10 cellular contexts compared by ENCODE assay signal in the genomic region with DNA sequence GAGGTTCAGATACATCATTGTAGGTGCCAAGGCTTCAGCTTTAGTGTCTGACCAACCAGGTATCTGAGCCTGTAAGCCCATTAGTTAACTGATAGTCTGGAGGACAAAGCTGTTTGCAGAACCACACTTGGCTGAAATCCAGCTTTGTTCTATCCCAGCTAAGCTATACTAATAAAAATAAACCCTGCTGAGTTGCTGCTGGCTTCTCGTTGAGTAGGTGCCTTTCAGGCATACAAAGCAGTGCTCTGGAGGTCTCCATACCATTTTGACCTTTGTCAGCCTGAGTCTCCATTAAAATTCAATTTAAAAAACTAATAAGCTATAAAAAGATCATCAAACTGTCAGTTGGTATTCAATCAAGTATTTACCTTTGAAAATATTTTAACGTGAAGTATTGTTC. TPM values are rescaled to one million over a fixed set of nuclear protein-coding genes. Genes with fewer than 3 reads are reported as not detected.
DNase-seq lines count a peak whose midpoint lies in the region; TF ChIP-seq lines count a peak whose summit lies in the region.
"Had no signal": no experiment of that assay in that cellular context is flagged by ENCODE, and none has a peak within 500 bp of the region (broad histone marks: within the 10 kb centered on the region; RNA-seq: fewer than 3 reads in every experiment).

No MANE protein-coding gene starts in this region.

- H3K9me2 ChIP-seq in GM23248 (ENCODE audit: insufficient read depth), result no peaks in the 10 kb centered on the region

- no peaks in the 10 kb centered on the region for H3K9me3 ChIP-seq in GM23248 (ENCODE audit: low read depth)

- H3K4me1 ChIP-seq in GM23248 (ENCODE audit: insufficient read depth), result no peaks in the 10 kb centered on the region

- H4K20me1 ChIP-seq in GM23248 (ENCODE audit: insufficient read depth), result no peaks in the 10 kb centered on the region; the same call in 1 of the 2 replicates

- H3K9ac ChIP-seq in GM23248, result no peak overlapping the region

- no peak for TF ChIP-seq RAD21 in Ishikawa (IDR thresholded peaks at IDR 0.05; ENCODE audit: low read depth)

- no peaks in the 10 kb centered on the region for H3F3A ChIP-seq in GM23248 (ENCODE audit: insufficient read depth)

- H3K27me3 ChIP-seq in GM23248 (replicated peaks; ENCODE audit: insufficient read depth), result no peaks in the 10 kb centered on the region

- no peaks in the 10 kb centered on the region for H3K36me3 ChIP-seq in GM23248 (ENCODE audit: low read depth)

- no peak overlapping the region for H3K4me2 ChIP-seq in GM23248 (ENCODE audit: unreplicated experiment)

- H3K79me2 ChIP-seq in GM23248 (ENCODE audit: insufficient read depth), result peaks cover 96% of the 10 kb centered on the region

- no peak overlapping the region for H3K27ac ChIP-seq in GM23248

- WGBS in GM23248 (ENCODE audit: low coverage in 1 of 2, low lambda C conversion rate in 2 of 2, missing lambda C conversion rate in 2 of 2), 2 experiments, result 73 to 83% methylated on average over 2 of the region's 2 CpGs

- DNase-seq in NCI-H2196 treated with DMSO at 0.1 percent for 48 hours (lab: John Stamatoyannopoulos, UW; ENCODE audit: unreplicated experiment) (peak; percentile 54), brain pericyte (ENCODE audit: low read depth, low spot score) (peak; percentile 30), renal cortical epithelial cell (ENCODE audit: low read depth) (peak; percentile 59), GM23248 (no peak)
- no peak for DNase-seq in stimulated activated CD4-positive, alpha-beta T cell treated with anti-CD3 and anti-CD28 coated beads, Interleukin-4, amount 100 ng/mL, for 1 hour
- no peak for DNase-seq in stimulated activated CD8-positive, alpha-beta memory T cell treated with anti-CD3 and anti-CD28 coated beads, Interleukin-4, amount 100 ng/mL, for 48 hours
- DNase-seq: activated CD4-positive, alpha-beta memory T cell treated with anti-CD3 and anti-CD28 coated beads, Interleukin-2, amount 10 ng/mL, durations not matched to agents 7 days and 5 days; GOT3; naive thymus-derived CD8-positive, alpha-beta T cell had no signal

- H3K4me3 ChIP-seq in GM23248, result no peak overlapping the region

- peak; percentile 33; the same call in 1 of the 2 replicates for TF ChIP-seq EP300 in Ishikawa (IDR thresholded peaks at IDR 0.05; ENCODE audit: borderline replicate concordance)

- in situ Hi-C loops in GM23248 (cut with MboI), result no loop called here

- H2AFZ ChIP-seq in GM23248, result no peak overlapping the region

TF ChIP-seq in Ishikawa, 13 proteins besides CTCF, POLR2A, EP300 and RAD21:
- no peak; the same call in 1 of the 2 replicates for TF ChIP-seq CEBPB (IDR thresholded peaks at IDR 0.05)
- TF ChIP-seq ZBTB7A (IDR thresholded peaks at IDR 0.05; ENCODE audit: low read depth), result no peak
- no peak for TF ChIP-seq EGR1 (IDR thresholded peaks at IDR 0.05)
- TF ChIP-seq TCF12 (IDR thresholded peaks at IDR 0.05; ENCODE audit: low read depth), result 0 out of 2 replicates have a peak, but pooled peaks have one; percentile 28
- peak; percentile 89 for TF ChIP-seq NFIC (IDR thresholded peaks at IDR 0.05)
- no peak for TF ChIP-seq TEAD4 (IDR thresholded peaks at IDR 0.05)
- no peak for TF ChIP-seq TAF1 (IDR thresholded peaks at IDR 0.05; ENCODE audit: low read depth)

RNA-seq across cellular contexts. Expression of a gene that starts 22.0 kb away (rescaled TPM):
- 18.1 and 42.7 TPM in 2 replicates for total RNA-seq in renal cortical epithelial cell
- total RNA-seq in GM23248 (2014; rRNA removed; shearing (Covaris generic)), result 44.1 and 45.9 TPM in 2 replicates
- 44.0 and 44.1 TPM in 2 replicates for polyA plus RNA-seq in GM23248 (2016; fragmentation: Nextera tagmentation; extraction: Ambion mirVana)

Comparison
In these comparisons a context has a peak if more than half of its experiments do, and no peak if none do; other contexts are left out.
1. DNase-seq: peak in NCI-H2196 treated with DMSO at 0.1 percent for 48 hours (single experiment), brain pericyte (single experiment) and renal cortical epithelial cell (single experiment); none in stimulated activated CD4-positive, alpha-beta T cell treated with anti-CD3 and anti-CD28 coated beads, Interleukin-4, amount 100 ng/mL, for 1 hour (single experiment), GM23248 (single experiment) and stimulated activated CD8-positive, alpha-beta memory T cell treated with anti-CD3 and anti-CD28 coated beads, Interleukin-4, amount 100 ng/mL, for 48 hours (single experiment).